ENCODE assay signal across 8 cellular contexts in the genomic region with DNA sequence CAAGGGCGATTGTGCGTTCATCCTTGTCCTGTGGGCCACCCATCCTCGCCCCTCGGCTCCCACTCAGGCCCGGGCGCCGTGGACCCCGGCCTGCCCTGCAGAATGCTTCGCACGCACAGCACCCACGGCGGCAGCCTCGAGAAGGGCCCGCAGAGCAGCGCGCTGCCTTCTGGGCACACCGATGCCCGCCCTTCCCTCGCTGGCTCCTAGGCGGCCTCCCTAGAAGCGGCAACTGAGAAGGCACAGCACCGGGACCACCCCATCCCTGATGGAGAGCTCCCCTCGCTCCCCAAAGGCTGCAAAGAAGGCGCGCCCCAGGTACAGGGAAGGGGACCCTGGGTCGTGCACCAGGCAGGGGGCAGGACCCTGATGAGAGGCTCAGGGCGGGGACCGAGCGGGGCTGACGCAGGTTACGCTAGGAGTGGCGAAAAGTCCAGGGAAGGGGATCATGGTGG. TPM values are rescaled to one million over a fixed set of nuclear protein-coding genes. Genes with fewer than 3 reads are reported as not detected.
DNase-seq lines count a peak whose midpoint lies in the region; ATAC-seq and TF ChIP-seq lines count a peak whose summit lies in the region.

No MANE protein-coding gene starts in this region.

- TF ChIP-seq CTCF in foreskin fibroblast (IDR thresholded peaks at IDR 0.05; ENCODE audit: low read depth, low read length): no peak
- no peak for TF ChIP-seq CTCF in gastrocnemius medialis (IDR thresholded peaks at IDR 0.05 in 4 of 5, conservative IDR thresholded peaks at IDR 0.05 in 1 of 5)

- in situ Hi-C loops in gastrocnemius medialis (cut with MboI; ENCODE audit: low sequenced_read_pairs in 4 of 4): loop anchor here in 3 of 4 donors (10.0 to 25.0 kb wide), 4 partner anchors 97 to 170 kb away; a partner anchor contains a TSS

- H3K27me3 ChIP-seq in gastrocnemius medialis: no peaks in the 10 kb centered on the region

- H3K4me1 ChIP-seq in gastrocnemius medialis: peaks cover 64 to 69% of the 10 kb centered on the region in 2 donors

- no peaks in the 10 kb centered on the region for H3K36me3 ChIP-seq in gastrocnemius medialis

- no peak for TF ChIP-seq POLR2A in gastrocnemius medialis (IDR thresholded peaks at IDR 0.05)

- ATAC-seq in gastrocnemius medialis (no peak), GM21515 (IDR thresholded peaks at IDR 0.05; ENCODE audit: unreplicated experiment) (no peak)

- peak; percentile 47 for DNase-seq in DMS 273 (lab: John Stamatoyannopoulos, UW; ENCODE audit: unreplicated experiment)
- DNase-seq in DMS 273 treated with DMSO at 0.1 percent for 48 hours (lab: John Stamatoyannopoulos, UW): no peak
- peak; percentile 64 for DNase-seq in activated CD8-positive, alpha-beta memory T cell treated with anti-CD3 and anti-CD28 coated beads, Interleukin-2, amount 50 U/mL, for 48 hours
- DNase-seq in foreskin fibroblast: no peak
- DNase-seq in gastrocnemius medialis: no peak
- no peak for DNase-seq in SHP77 treated with DMSO at 0.1 percent for 48 hours (lab: John Stamatoyannopoulos, UW)
- no peak for DNase-seq in putamen (ENCODE audit: low spot score)

- peak overlapping the region; percentile 87 to 99 (median 96) for H3K27ac ChIP-seq in gastrocnemius medialis

- intact Hi-C loops in gastrocnemius medialis (cut with DNase I; ENCODE audit: low total_unique reads): loop anchor here (2.0 kb wide), 2 partner anchors 48 to 112 kb away; a partner anchor contains a TSS

- H3K9me3 ChIP-seq in gastrocnemius medialis: no peaks in the 10 kb centered on the region

- H3K4me3 ChIP-seq in foreskin fibroblast (ENCODE audit: low read depth in 1 of 2, low read length in 2 of 2): peak overlapping the region; percentile 88 to 93
- peak overlapping the region; percentile 83 to 98 (median 90) for H3K4me3 ChIP-seq in gastrocnemius medialis

RNA-seq across cellular contexts. Expression of gene CAPZB, which starts 1.0 kb away (rescaled TPM):
- total RNA-seq in gastrocnemius medialis: 10 to 100 TPM; 48.6 to 93.8 (median 74.9) TPM

Comparison
In these comparisons a context has a peak if more than half of its experiments do, and no peak if none do; other contexts are left out.
1. DNase-seq: peak in DMS 273 (single experiment) and activated CD8-positive, alpha-beta memory T cell treated with anti-CD3 and anti-CD28 coated beads, Interleukin-2, amount 50 U/mL, for 48 hours (single experiment); none in DMS 273 treated with DMSO at 0.1 percent for 48 hours (single experiment), foreskin fibroblast (0 of 2), gastrocnemius medialis (0 of 2), SHP77 treated with DMSO at 0.1 percent for 48 hours (single experiment) and putamen (single experiment).